In the genomic region with DNA sequence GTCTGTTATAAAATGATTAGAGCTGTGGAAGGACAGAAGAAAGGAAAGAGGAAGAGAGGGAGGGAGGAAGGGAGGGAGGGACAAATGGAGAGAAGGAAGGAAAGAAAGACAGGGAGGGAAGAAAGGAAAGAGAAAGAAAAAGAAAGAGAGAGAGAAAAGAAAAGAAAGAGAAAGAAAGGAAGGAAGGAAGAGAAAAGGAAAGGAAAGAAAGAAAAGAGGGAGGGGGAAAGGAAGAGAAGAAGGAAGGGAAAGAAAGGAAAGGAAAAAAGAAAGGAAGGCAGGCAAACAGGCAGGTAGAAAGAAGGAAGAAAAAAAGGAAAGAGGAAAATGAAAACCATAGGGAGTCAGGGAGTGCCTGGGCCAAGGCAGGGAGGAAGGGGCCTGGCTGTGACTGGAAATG, we compare ENCODE assay signal across 28 cellular contexts.
"Had no signal": no experiment of that assay in that cellular context is flagged by ENCODE, and none has a peak within 500 bp of the region (broad histone marks: within the 10 kb centered on the region; RNA-seq: fewer than 3 reads in every experiment).

No MANE protein-coding gene starts in this region.

- DNase-seq: natural killer cell; occipital lobe; ovary; posterior cingulate gyrus; psoas muscle; right cardiac atrium; right lobe of liver; sigmoid colon; small intestine; stimulated activated CD4-positive, alpha-beta T cell treated with anti-CD3 and anti-CD28 coated beads, Interleukin-15, amount 100 ng/mL, for 24 hours; stimulated activated CD4-positive, alpha-beta T cell treated with anti-CD3 and anti-CD28 coated beads, Interleukin-2, amount 100 ng/mL, for 24 hours; stimulated activated CD4-positive, alpha-beta T cell treated with anti-CD3 and anti-CD28 coated beads, Interleukin-2, amount 100 ng/mL, for 48 hours; stimulated activated CD4-positive, alpha-beta T cell treated with anti-CD3 and anti-CD28 coated beads, Interleukin-4, amount 100 ng/mL, for 24 hours; stimulated activated naive B cell treated with anti-CD40 and anti-IgM and Interleukin-4, amounts not matched to agents 10 μg/mL and 1 μg/mL and 100 μg/mL, for 72 hours; stimulated activated naive CD4-positive, alpha-beta T cell treated with Interleukin-2 at 50 U/mL for 16 hours; stomach; thyroid gland; trophoblast cell; upper lobe of left lung had no signal

- H3K4me1 Mint-ChIP-seq: natural killer cell; nephron; stimulated activated effector memory CD8-positive, alpha-beta T cell treated with anti-CD3 and anti-CD28 coated beads, Interleukin-12 subunit alpha, Interleukin-12 subunit beta, amount 100 ng/mL, for 72 hours had no signal

- H3K36me3 ChIP-seq: ovary, right lobe of liver, sigmoid colon, stomach, thoracic aorta, thyroid gland, tibial nerve, upper lobe of left lung, vagina had no signal

- H3K4me3 Mint-ChIP-seq: natural killer cell; nephron; neural crest cell; stimulated activated effector memory CD8-positive, alpha-beta T cell treated with anti-CD3 and anti-CD28 coated beads, Interleukin-12 subunit alpha, Interleukin-12 subunit beta, amount 100 ng/mL, for 72 hours; stimulated activated naive B cell treated with anti-CD40 and anti-IgM and Interleukin-4, amounts not matched to agents 10 μg/mL and 1 μg/mL and 100 μg/mL, for 72 hours; stimulated activated naive CD8-positive, alpha-beta T cell treated with anti-CD3 and anti-CD28 coated beads, Interleukin-15, Interleukin-2, amounts not matched to agents 100 ng/mL and 50 ng/mL, for 24 hours had no signal

- H3K9me3 Mint-ChIP-seq: stimulated activated effector memory CD8-positive, alpha-beta T cell treated with anti-CD3 and anti-CD28 coated beads, Interleukin-12 subunit alpha, Interleukin-12 subunit beta, amount 100 ng/mL, for 72 hours had no signal

- H3K9me3 ChIP-seq: ovary, right lobe of liver, sigmoid colon, thyroid gland, upper lobe of left lung, vagina had no signal

- H3K27ac Mint-ChIP-seq: natural killer cell; nephron; progenitor cell of endocrine pancreas; stimulated activated effector memory CD8-positive, alpha-beta T cell treated with anti-CD3 and anti-CD28 coated beads, Interleukin-12 subunit alpha, Interleukin-12 subunit beta, amount 100 ng/mL, for 72 hours; stimulated activated naive B cell treated with anti-CD40 and anti-IgM and Interleukin-4, amounts not matched to agents 10 μg/mL and 1 μg/mL and 100 μg/mL, for 72 hours; stimulated activated naive CD8-positive, alpha-beta T cell treated with anti-CD3 and anti-CD28 coated beads, Interleukin-15, Interleukin-2, amounts not matched to agents 100 ng/mL and 50 ng/mL, for 24 hours had no signal

- H2AFZ ChIP-seq: parathyroid adenoma had no signal

- H3K27ac ChIP-seq: ovary, parathyroid adenoma, psoas muscle, right lobe of liver, sigmoid colon, stomach, thoracic aorta, thyroid gland, tibial nerve, upper lobe of left lung, vagina had no signal

- H3K36me3 Mint-ChIP-seq: natural killer cell; stimulated activated effector memory CD8-positive, alpha-beta T cell treated with anti-CD3 and anti-CD28 coated beads, Interleukin-12 subunit alpha, Interleukin-12 subunit beta, amount 100 ng/mL, for 72 hours; stimulated activated naive B cell treated with anti-CD40 and anti-IgM and Interleukin-4, amounts not matched to agents 10 μg/mL and 1 μg/mL and 100 μg/mL, for 72 hours had no signal

- H3K4me3 ChIP-seq: ovary, psoas muscle, right lobe of liver, sigmoid colon, stomach, thoracic aorta, thyroid gland, tibial nerve, upper lobe of left lung, vagina had no signal

- H3K4me1 ChIP-seq: psoas muscle, right lobe of liver, sigmoid colon, thyroid gland, tibial nerve, upper lobe of left lung, vagina had no signal

- H3K27me3 ChIP-seq: ovary, right lobe of liver, thyroid gland, tibial nerve, upper lobe of left lung, vagina had no signal

- H3K9ac ChIP-seq: parathyroid adenoma had no signal

- ATAC-seq: natural killer cell; psoas muscle; right cardiac atrium; right lobe of liver; stimulated activated effector memory CD8-positive, alpha-beta T cell treated with anti-CD3 and anti-CD28 coated beads, Interleukin-12 subunit alpha, Interleukin-12 subunit beta, amount 100 ng/mL, for 72 hours; stimulated activated naive B cell treated with anti-CD40 and anti-IgM and Interleukin-4, amounts not matched to agents 10 μg/mL and 1 μg/mL and 100 μg/mL, for 72 hours had no signal
